In genomic region chr4:17723648-17724047, GRCh38 we compare ENCODE assay signal across 9 cellular contexts. TPM values are rescaled to one million over a fixed set of nuclear protein-coding genes. Genes with fewer than 3 reads are reported as not detected.
"Had no signal": no experiment of that assay in that cellular context is flagged by ENCODE, and none has a peak within 500 bp of the region (broad histone marks: within the 10 kb centered on the region; RNA-seq: fewer than 3 reads in every experiment).

No MANE protein-coding gene starts in this region.

- H3K4me3 Mint-ChIP-seq: H9 had no signal

- H3K4me2 ChIP-seq: KMS-11 had no signal

- H3K9ac ChIP-seq: GM23248, KMS-11 had no signal

- H3K27ac ChIP-seq: GM23248, HL-60, KMS-11 had no signal

- DNase-seq: GM23248, GOT3, H9, HCEC 1CT, IMR-90, KBM-7 had no signal

- FAIRE-seq: H54 had no signal

- H3K4me3 ChIP-seq: GM23248 had no signal

- H3K27ac Mint-ChIP-seq: H9 had no signal

- H2AFZ ChIP-seq: GM23248 had no signal

RNA-seq across cellular contexts. Expression of gene FAM184B, which starts 57.8 kb away (rescaled TPM):
- total RNA-seq: GM23248 had no signal
